In genomic region chr1:167973832-167974231, GRCh38 we compare ENCODE assay signal across 1 cellular context.
TF ChIP-seq lines count a peak whose summit lies in the region.

No MANE protein-coding gene starts in this region.

TF ChIP-seq in K562, 482 proteins besides CTCF, POLR2A, EP300 and RAD21 (continued from another document):
- TF ChIP-seq ZNF511 (CRISPR knock-in tag; IDR thresholded peaks at IDR 0.05) (no peak), MAFF (IDR thresholded peaks at IDR 0.05; ENCODE audit: low read length) (0 out of 2 replicates have a peak, but pooled peaks have one; percentile 29)
